Comparison of ENCODE assay signal across 8 cellular contexts in the genomic region with DNA sequence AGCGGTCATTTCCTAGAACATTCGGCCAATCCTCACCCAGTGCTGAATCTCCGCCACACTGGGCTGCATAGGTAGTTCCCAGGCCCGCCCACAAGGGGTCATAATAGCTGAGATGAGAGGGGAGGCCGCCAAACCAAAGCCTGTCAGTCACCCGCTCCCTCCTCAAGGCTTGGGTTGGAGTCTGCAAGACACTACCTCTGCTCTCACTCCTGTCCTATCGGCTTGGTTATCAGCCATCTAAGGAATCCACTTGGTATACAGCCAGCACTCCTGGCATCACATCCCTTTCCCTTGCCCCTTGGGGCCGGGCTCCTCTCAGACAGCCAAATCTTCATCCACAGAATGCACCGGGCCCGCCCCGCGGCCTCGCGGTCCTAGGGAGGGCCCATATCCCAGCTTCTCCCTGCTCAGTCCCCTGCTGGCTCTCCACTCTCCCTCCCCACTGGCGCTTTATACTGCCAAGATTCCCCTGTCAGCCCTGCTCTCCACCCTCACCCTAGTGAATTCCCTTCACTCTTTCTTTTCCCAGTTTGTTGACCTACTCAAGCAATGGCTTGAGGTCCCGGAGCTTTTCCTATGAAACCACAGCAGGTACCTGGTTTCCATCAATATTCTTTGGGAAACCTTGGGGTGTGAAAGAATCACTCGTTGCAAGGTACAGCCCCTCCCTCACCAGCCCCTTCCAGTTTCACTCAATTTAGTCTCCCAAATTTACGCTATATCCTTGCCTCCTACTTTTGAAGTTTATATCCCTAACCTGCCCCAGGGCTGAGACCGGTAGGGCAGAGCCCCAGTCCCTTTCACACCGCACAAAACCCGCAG. TPM values are rescaled to one million over a fixed set of nuclear protein-coding genes. Genes with fewer than 3 reads are reported as not detected.
DNase-seq lines count a peak whose midpoint lies in the region; ATAC-seq and TF ChIP-seq lines count a peak whose summit lies in the region.

No MANE protein-coding gene starts in this region.

- WGBS in thymus, result 53% methylated on average over 21 of the region's 21 CpGs

- ATAC-seq in GM18499 (IDR thresholded peaks at IDR 0.05; ENCODE audit: insufficient read depth, unreplicated experiment), result peak; percentile 44
- peak; percentile 53 for ATAC-seq in HG03139 (IDR thresholded peaks at IDR 0.05; ENCODE audit: unreplicated experiment)
- peak; percentile 70 to 71 for ATAC-seq in natural killer cell treated with Interleukin-12 subunit alpha and Interleukin-12 subunit beta and Interleukin-15 and Interleukin-18, amount 100 ng/mL, for 72 hours

- peaks cover 15% of the 10 kb centered on the region for H3K4me1 ChIP-seq in thymus (ENCODE audit: control insufficient read depth, insufficient read depth, low read length)

- peak overlapping the region; percentile 92 for H3K4me3 Mint-ChIP-seq in natural killer cell treated with Interleukin-12 subunit alpha and Interleukin-12 subunit beta and Interleukin-15 and Interleukin-18, amount 100 ng/mL, for 72 hours

- TF ChIP-seq CTCF in fibroblast of mammary gland (conservative IDR thresholded peaks at IDR 0.05; ENCODE audit: control insufficient read depth, insufficient read depth, low read depth, low read length), result peak; percentile 61

- no peaks in the 10 kb centered on the region for H3K9me3 Mint-ChIP-seq in natural killer cell treated with Interleukin-12 subunit alpha and Interleukin-12 subunit beta and Interleukin-15 and Interleukin-18, amount 100 ng/mL, for 72 hours

- DNase-seq in ACHN (peak; percentile 78), fibroblast of mammary gland (ENCODE audit: low read depth) (peak; percentile 78)
- peak; percentile 48 to 56 for DNase-seq in activated T-helper 1 cell treated with anti-CD3 and anti-CD28 coated beads, Interleukin-2, amount 50 U/mL, for 16 hours (ENCODE audit: low read depth in 1 of 2, low spot score in 1 of 2)
- DNase-seq in natural killer cell treated with Interleukin-12 subunit alpha and Interleukin-12 subunit beta and Interleukin-15 and Interleukin-18, amount 100 ng/mL, for 72 hours (ENCODE audit: low spot score), result peak; percentile 78

- H3K4me3 ChIP-seq in fibroblast of mammary gland (ENCODE audit: control insufficient read depth, low read depth, low read length) (peak overlapping the region; percentile 68), thymus (ENCODE audit: low read length) (peak overlapping the region; percentile 88)

- H3K27me3 Mint-ChIP-seq in natural killer cell treated with Interleukin-12 subunit alpha and Interleukin-12 subunit beta and Interleukin-15 and Interleukin-18, amount 100 ng/mL, for 72 hours, result no peaks in the 10 kb centered on the region

- peak overlapping the region; percentile 34 to 72 for H3K27ac Mint-ChIP-seq in natural killer cell treated with Interleukin-12 subunit alpha and Interleukin-12 subunit beta and Interleukin-15 and Interleukin-18, amount 100 ng/mL, for 72 hours

- H3K27me3 ChIP-seq in thymus (ENCODE audit: control insufficient read depth, insufficient read depth), result no peaks in the 10 kb centered on the region

- peaks cover 37% of the 10 kb centered on the region for H3K36me3 ChIP-seq in thymus (ENCODE audit: control insufficient read depth, insufficient read depth)

- H3K36me3 Mint-ChIP-seq in natural killer cell treated with Interleukin-12 subunit alpha and Interleukin-12 subunit beta and Interleukin-15 and Interleukin-18, amount 100 ng/mL, for 72 hours, result no peaks in the 10 kb centered on the region

- peak overlapping the region; percentile 8 for H3K27ac ChIP-seq in thymus (ENCODE audit: low read depth)

- in situ Hi-C loops in ACHN (cut with HindIII; ENCODE audit: low pct_ligation_motif_present, low pct_unique_long_range_greater_than_20kb, low sequenced_read_pairs), result no loop called here

- H3K4me1 Mint-ChIP-seq in natural killer cell treated with Interleukin-12 subunit alpha and Interleukin-12 subunit beta and Interleukin-15 and Interleukin-18, amount 100 ng/mL, for 72 hours (ENCODE audit: low read depth in 2 of 2), result peaks cover 37 to 38% of the 10 kb centered on the region in 2 donors

- H3K9me3 ChIP-seq in thymus (ENCODE audit: control insufficient read depth), result no peaks in the 10 kb centered on the region

TF ChIP-seq in PFSK-1, 5 proteins besides CTCF, POLR2A, EP300 and RAD21:
- TF ChIP-seq, protein P1, sequence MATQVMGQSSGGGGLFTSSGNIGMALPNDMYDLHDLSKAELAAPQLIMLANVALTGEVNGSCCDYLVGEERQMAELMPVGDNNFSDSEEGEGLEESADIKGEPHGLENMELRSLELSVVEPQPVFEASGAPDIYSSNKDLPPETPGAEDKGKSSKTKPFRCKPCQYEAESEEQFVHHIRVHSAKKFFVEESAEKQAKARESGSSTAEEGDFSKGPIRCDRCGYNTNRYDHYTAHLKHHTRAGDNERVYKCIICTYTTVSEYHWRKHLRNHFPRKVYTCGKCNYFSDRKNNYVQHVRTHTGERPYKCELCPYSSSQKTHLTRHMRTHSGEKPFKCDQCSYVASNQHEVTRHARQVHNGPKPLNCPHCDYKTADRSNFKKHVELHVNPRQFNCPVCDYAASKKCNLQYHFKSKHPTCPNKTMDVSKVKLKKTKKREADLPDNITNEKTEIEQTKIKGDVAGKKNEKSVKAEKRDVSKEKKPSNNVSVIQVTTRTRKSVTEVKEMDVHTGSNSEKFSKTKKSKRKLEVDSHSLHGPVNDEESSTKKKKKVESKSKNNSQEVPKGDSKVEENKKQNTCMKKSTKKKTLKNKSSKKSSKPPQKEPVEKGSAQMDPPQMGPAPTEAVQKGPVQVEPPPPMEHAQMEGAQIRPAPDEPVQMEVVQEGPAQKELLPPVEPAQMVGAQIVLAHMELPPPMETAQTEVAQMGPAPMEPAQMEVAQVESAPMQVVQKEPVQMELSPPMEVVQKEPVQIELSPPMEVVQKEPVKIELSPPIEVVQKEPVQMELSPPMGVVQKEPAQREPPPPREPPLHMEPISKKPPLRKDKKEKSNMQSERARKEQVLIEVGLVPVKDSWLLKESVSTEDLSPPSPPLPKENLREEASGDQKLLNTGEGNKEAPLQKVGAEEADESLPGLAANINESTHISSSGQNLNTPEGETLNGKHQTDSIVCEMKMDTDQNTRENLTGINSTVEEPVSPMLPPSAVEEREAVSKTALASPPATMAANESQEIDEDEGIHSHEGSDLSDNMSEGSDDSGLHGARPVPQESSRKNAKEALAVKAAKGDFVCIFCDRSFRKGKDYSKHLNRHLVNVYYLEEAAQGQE (IDR thresholded peaks at IDR 0.05; ENCODE audit: insufficient read depth in 1 of 2, low read depth in 2 of 2, low read length in 2 of 2), result no peak
- TF ChIP-seq TAF1 (IDR thresholded peaks at IDR 0.05; ENCODE audit: borderline replicate concordance, insufficient read depth, low read length) (no peak), SIN3A (IDR thresholded peaks at IDR 0.05; ENCODE audit: borderline replicate concordance, insufficient read depth, low read length) (0 out of 2 replicates have a peak, but pooled peaks have one; percentile 18), FOXP2 (optimal IDR thresholded peaks at IDR 0.05; ENCODE audit: borderline replicate concordance, extremely low read depth, extremely low read length, insufficient read depth) (no peak), POLR2AphosphoS5 (IDR thresholded peaks at IDR 0.05; ENCODE audit: low read depth, low read length) (peak; percentile 39; the same call in 1 of the 2 replicates)

RNA-seq across cellular contexts. Expression of a gene that starts 1.5 kb away (rescaled TPM):
- polyA plus RNA-seq in PFSK-1 (2012; ENCODE audit: insufficient read length, low read depth), result 26.4 TPM
- 10 to 100 TPM; 28.0 to 30.5 TPM for total RNA-seq in natural killer cell treated with Interleukin-12 subunit alpha and Interleukin-12 subunit beta and Interleukin-15 and Interleukin-18, amount 100 ng/mL, for 72 hours
- polyA plus RNA-seq in thymus, result 52.0 TPM

RNA-seq across cellular contexts. Expression of a gene that starts 13.7 kb away (rescaled TPM):
- polyA plus RNA-seq in PFSK-1 (2012; ENCODE audit: insufficient read length, low read depth), result 108 TPM
- 100 to 1,000 TPM; 103 to 201 TPM for total RNA-seq in natural killer cell treated with Interleukin-12 subunit alpha and Interleukin-12 subunit beta and Interleukin-15 and Interleukin-18, amount 100 ng/mL, for 72 hours
- 45.5 TPM for polyA plus RNA-seq in thymus

RNA-seq across cellular contexts. Expression of a gene that starts 20.1 kb away (rescaled TPM):
- 4,306 TPM for polyA plus RNA-seq in PFSK-1 (2012; ENCODE audit: insufficient read length, low read depth)
- total RNA-seq in natural killer cell treated with Interleukin-12 subunit alpha and Interleukin-12 subunit beta and Interleukin-15 and Interleukin-18, amount 100 ng/mL, for 72 hours, result 1,000 to 10,000 TPM; 4,687 to 5,410 TPM
- polyA plus RNA-seq in thymus, result 1,220 TPM

RNA-seq across cellular contexts. Expression of a gene that starts 52.8 kb away (rescaled TPM):
- polyA plus RNA-seq in PFSK-1 (2012; ENCODE audit: insufficient read length, low read depth), result 136 TPM
- 100 to 1,000 TPM; 239 to 352 TPM for total RNA-seq in natural killer cell treated with Interleukin-12 subunit alpha and Interleukin-12 subunit beta and Interleukin-15 and Interleukin-18, amount 100 ng/mL, for 72 hours
- polyA plus RNA-seq in thymus, result 230 TPM

Comparison
In these comparisons a context has a peak if more than half of its experiments do, and no peak if none do; other contexts are left out.
1. Peak in every context shown above with its lines: DNase-seq, ATAC-seq, H3K4me3 ChIP-seq and H3K27ac ChIP-seq.